In genomic region chr1:15286452-15286851, GRCh38 we compare ENCODE assay signal across 2 cellular contexts.
TF ChIP-seq lines count a peak whose summit lies in the region.

No MANE protein-coding gene starts in this region.

TF ChIP-seq in IMR-90, 13 proteins besides CTCF, POLR2A, EP300 and RAD21 (continued from another document):
- TF ChIP-seq RCOR1 (IDR thresholded peaks at IDR 0.05; ENCODE audit: insufficient replicate concordance, low read length) (no peak), ELK1 (IDR thresholded peaks at IDR 0.05; ENCODE audit: borderline replicate concordance, low read depth, low read length) (no peak), BHLHE40 (IDR thresholded peaks at IDR 0.05; ENCODE audit: low read depth, low read length) (no peak), CHD1 (IDR thresholded peaks at IDR 0.05; ENCODE audit: low read depth, low read length) (no peak), SMC3 (IDR thresholded peaks at IDR 0.05; ENCODE audit: low read depth, low read length) (no peak), CEBPB (IDR thresholded peaks at IDR 0.05; ENCODE audit: low read depth, low read length) (no peak), FOS (IDR thresholded peaks at IDR 0.05; ENCODE audit: low read depth, low read length) (no peak), USF2 (IDR thresholded peaks at IDR 0.05; ENCODE audit: low read depth, low read length) (no peak), RFX5 (IDR thresholded peaks at IDR 0.05; ENCODE audit: low read depth, low read length) (no peak), NFE2L2 (IDR thresholded peaks at IDR 0.05; ENCODE audit: low read depth, low read length) (no peak), MAFK (IDR thresholded peaks at IDR 0.05; ENCODE audit: low read depth, low read length) (no peak), MAZ (IDR thresholded peaks at IDR 0.05; ENCODE audit: borderline replicate concordance, low read depth, low read length) (no peak)
TF ChIP-seq in IMR-90: peak in this region for 0.

TF ChIP-seq in K562, 482 proteins besides CTCF, POLR2A, EP300 and RAD21 (continued from another document):
- TF ChIP-seq NFYB (IDR thresholded peaks at IDR 0.05; ENCODE audit: extremely low read depth, insufficient read length), result peak; percentile 17
- TF ChIP-seq POLR2G (IDR thresholded peaks at IDR 0.05; ENCODE audit: low read depth, low read length), result no peak
- no peak for TF ChIP-seq SP2 (IDR thresholded peaks at IDR 0.05; ENCODE audit: extremely low read depth, low read depth, low read length, poor library complexity, severe bottlenecking)
- peak; percentile 41; the same call in 1 of the 2 replicates for TF ChIP-seq USF2 (CRISPR knock-in tag; IDR thresholded peaks at IDR 0.05)
- TF ChIP-seq TCF15 (CRISPR knock-in tag; IDR thresholded peaks at IDR 0.05), result no peak
- no peak for TF ChIP-seq LEF1 (IDR thresholded peaks at IDR 0.05)
- TF ChIP-seq ZNF134 (CRISPR knock-in tag; conservative IDR thresholded peaks at IDR 0.05), result no peak
